ENCODE assay signal across 8 cellular contexts in genomic region chr22:36028646-36029405, GRCh38. TPM values are rescaled to one million over a fixed set of nuclear protein-coding genes. Genes with fewer than 3 reads are reported as not detected.
A peak's percentile ranks its signal among the peaks of the same experiment; 100 is the strongest.
DNase-seq lines count a peak whose midpoint lies in the region; ATAC-seq, FAIRE-seq and TF ChIP-seq lines count a peak whose summit lies in the region.

Gene RBFOX2, minus strand, starts transcription at chr22:36028824. Its CDS starts 399 bp downstream, at chr22:36028425.

- H3K4me1 ChIP-seq in pancreas (peaks cover 0 to 9% (median 6%) of the 10 kb centered on the region in 3 donors), testis (peaks cover 10% of the 10 kb centered on the region)

- H3K27ac ChIP-seq in pancreas (peak within 1 kb of the TSS; percentile 29 to 79 (median 52)), testis (peak within 1 kb of the TSS; percentile 90 to 96)

- H3K27me3 ChIP-seq in pancreas (no peaks in the 10 kb centered on the region), testis (no peaks in the 10 kb centered on the region)

- ATAC-seq in pancreas (peak; percentile 91 to 96 (median 92)), GM19035 (IDR thresholded peaks at IDR 0.05; ENCODE audit: unreplicated experiment) (no peak)

- H3K9me3 ChIP-seq in pancreas, result no peaks in the 10 kb centered on the region
- no peaks in the 10 kb centered on the region for H3K9me3 ChIP-seq in testis

- peak; percentile 62 for DNase-seq in GM18507 (ENCODE audit: extremely low spot score, insufficient read length, low read depth)
- DNase-seq in NCI-H1436 treated with DMSO at 0.1 percent for 48 hours (lab: John Stamatoyannopoulos, UW), result peak; percentile 83
- peak; percentile 38 to 53 (median 49) for DNase-seq in T-helper 1 cell
- DNase-seq in amniotic stem cell (lab: John Stamatoyannopoulos, UW), result peak; percentile 100
- DNase-seq in cardiac septum (ENCODE audit: low spot score), result peak; percentile 96
- DNase-seq in pancreas, result peak; percentile 96 to 99 (median 98)
- DNase-seq in testis, result peak; percentile 98

- H3K4me3 ChIP-seq in pancreas, result peak within 1 kb of the TSS; percentile 44 to 72 (median 67)
- H3K4me3 ChIP-seq in testis, result peak within 1 kb of the TSS; percentile 89

- WGBS in pancreas, 2 donors, result 1% methylated on average over 64 to 74 of the region's 74 CpGs
- WGBS in testis, 2 donors, result 0 to 1% methylated on average over 18 to 58 of the region's 74 CpGs

- TF ChIP-seq POLR2A in testis (IDR thresholded peaks at IDR 0.05), result no peak

- TF ChIP-seq CTCF in pancreas (IDR thresholded peaks at IDR 0.05) (no peak), testis (IDR thresholded peaks at IDR 0.05) (no peak)

- intact Hi-C loops in cardiac septum (cut with DNase I), result loop anchor here (2.0 to 10.0 kb wide), 3 partner anchors 36 to 94 kb away; no protein-coding TSS in a partner anchor
- intact Hi-C loops in pancreas (cut with DNase I), result no loop called here
- intact Hi-C loops in testis (cut with DNase I; ENCODE audit: low total_unique reads), result no loop called here

- no peaks in the 10 kb centered on the region for H3K36me3 ChIP-seq in pancreas
- H3K36me3 ChIP-seq in testis (ENCODE audit: low read depth, missing control alignments), result no peaks in the 10 kb centered on the region

- FAIRE-seq in GM18507 (lab: Jason Lieb, UNC) (no peak), pancreas (lab: Jason Lieb, UNC) (no peak)

RNA-seq across cellular contexts. Expression of gene RBFOX2, which starts in this region (rescaled TPM):
- 102 TPM for total RNA-seq in cardiac septum
- total RNA-seq in pancreas, result 10 to 100 TPM; 16.3 to 33.7 (median 18.5) TPM
- 10 to 100 TPM; 12.9 to 13.7 TPM for polyA plus RNA-seq in pancreas
- total RNA-seq in testis, result 10 to 100 TPM; 63.9 to 85.2 TPM
- polyA plus RNA-seq in testis (ENCODE audit: insufficient read depth, low read depth, low replicate concordance), result 53.4 TPM

Comparison
In these comparisons a context has a peak if more than half of its experiments do, and no peak if none do; other contexts are left out.
1. DNase-seq: peak in every context shown above with its lines; median percentile 100 in amniotic stem cell; 98 in pancreas; 98 in testis; 96 in cardiac septum; 83 in NCI-H1436 treated with DMSO at 0.1 percent for 48 hours; 62 in GM18507; 49 in T-helper 1 cell.